2 cellular contexts compared by ENCODE assay signal in the genomic region with DNA sequence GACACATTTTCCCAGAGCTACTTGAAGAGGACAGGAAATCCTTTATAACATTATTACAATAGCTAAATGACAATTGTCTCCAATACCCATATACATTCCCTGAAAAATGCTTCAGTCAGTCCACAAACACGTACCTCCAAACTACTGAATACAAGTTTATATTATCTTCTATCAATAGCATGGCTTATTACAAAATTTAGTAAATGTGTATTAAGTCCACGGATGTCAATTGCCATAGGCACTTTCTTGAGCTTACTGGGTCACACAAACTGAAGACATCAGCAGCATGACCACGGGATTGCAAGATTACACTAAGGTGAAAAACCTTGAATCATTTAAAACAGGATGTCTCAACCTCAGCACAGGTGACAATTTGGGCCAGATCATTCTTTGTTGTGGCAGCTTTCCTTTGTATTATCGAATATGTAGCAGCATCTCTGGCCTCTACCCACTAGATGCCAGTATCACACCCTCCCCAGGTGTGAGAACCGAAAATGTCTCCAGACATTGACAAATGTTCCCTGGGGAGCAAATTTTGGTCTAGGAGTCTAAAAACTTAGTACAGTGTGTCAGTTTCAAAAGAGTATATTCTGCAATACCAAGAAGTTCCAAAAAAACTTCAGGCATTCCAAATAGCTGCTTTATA.
TF ChIP-seq lines count a peak whose summit lies in the region.

No MANE protein-coding gene starts in this region.

TF ChIP-seq in WTC11, 78 proteins besides CTCF, POLR2A, EP300 and RAD21:
- TF ChIP-seq SOX15 (CRISPR knock-in tag; IDR thresholded peaks at IDR 0.05) (no peak), ZNF423 (CRISPR knock-in tag; IDR thresholded peaks at IDR 0.05) (no peak), ZNF671 (CRISPR knock-in tag; IDR thresholded peaks at IDR 0.05) (no peak), ZNF219 (CRISPR knock-in tag; IDR thresholded peaks at IDR 0.05; ENCODE audit: borderline replicate concordance) (no peak)
- TF ChIP-seq, protein P1, sequence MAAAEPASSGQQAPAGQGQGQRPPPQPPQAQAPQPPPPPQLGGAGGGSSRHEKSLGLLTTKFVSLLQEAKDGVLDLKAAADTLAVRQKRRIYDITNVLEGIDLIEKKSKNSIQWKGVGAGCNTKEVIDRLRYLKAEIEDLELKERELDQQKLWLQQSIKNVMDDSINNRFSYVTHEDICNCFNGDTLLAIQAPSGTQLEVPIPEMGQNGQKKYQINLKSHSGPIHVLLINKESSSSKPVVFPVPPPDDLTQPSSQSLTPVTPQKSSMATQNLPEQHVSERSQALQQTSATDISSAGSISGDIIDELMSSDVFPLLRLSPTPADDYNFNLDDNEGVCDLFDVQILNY (CRISPR knock-in tag; IDR thresholded peaks at IDR 0.05): no peak
- TF ChIP-seq, protein P2, sequence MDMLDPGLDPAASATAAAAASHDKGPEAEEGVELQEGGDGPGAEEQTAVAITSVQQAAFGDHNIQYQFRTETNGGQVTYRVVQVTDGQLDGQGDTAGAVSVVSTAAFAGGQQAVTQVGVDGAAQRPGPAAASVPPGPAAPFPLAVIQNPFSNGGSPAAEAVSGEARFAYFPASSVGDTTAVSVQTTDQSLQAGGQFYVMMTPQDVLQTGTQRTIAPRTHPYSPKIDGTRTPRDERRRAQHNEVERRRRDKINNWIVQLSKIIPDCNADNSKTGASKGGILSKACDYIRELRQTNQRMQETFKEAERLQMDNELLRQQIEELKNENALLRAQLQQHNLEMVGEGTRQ (CRISPR knock-in tag; IDR thresholded peaks at IDR 0.05): no peak

TF ChIP-seq in H1, 55 proteins besides CTCF, POLR2A, EP300 and RAD21:
- no peak for TF ChIP-seq GABPA (IDR thresholded peaks at IDR 0.05; ENCODE audit: borderline replicate concordance, insufficient read depth, low read length)
- no peak for TF ChIP-seq SP2 (IDR thresholded peaks at IDR 0.05; ENCODE audit: low read length)
